ENCODE assay signal across 9 cellular contexts in the genomic region with DNA sequence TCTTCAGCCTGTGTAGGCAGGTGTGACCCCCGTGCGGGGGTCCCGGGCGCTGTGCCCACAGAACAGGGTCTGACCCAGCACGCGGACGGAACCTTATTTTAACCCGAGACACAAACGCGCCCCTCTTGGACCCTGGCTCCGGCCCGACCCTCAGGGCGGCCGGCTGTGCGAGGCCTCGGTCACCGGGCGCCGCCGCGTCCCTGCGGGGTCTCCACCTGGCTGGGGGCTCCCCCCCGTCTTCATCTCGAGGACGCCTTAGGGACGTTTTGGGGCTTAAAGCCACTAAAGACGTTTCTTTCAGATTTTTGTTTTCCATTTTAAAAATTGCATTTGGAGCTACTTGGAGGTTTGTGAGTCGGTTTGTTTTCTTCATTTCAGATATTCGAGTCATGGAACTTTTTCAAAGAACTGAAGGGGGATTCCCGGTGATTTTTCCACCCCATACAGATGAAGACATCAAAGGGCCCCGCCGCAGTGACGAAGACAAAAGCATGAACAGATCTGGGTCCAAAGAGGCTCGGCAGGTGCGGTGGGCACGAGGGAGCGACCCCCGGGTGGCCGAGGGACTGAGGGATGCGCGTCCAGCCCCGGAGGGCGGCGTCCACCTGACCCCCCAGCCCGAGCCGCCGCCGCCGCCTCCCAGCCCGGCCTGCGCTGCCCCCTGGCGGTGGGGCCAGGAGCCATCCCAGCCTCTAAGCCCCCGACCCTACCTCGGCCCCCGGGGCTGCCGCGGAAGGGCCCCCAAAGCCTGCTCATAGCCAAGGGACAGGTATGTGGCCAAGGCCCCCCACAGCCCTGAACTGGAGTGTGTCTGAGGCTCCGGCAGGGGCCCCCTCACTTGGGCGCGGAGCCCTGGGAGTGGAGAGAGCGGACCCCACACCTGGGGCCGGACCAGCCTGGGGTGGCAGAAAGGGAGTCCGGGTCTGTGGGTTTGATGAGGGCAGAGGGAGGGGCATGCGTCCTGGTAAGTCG. TPM values are rescaled to one million over a fixed set of nuclear protein-coding genes. Genes with fewer than 3 reads are reported as not detected.
A peak's percentile ranks its signal among the peaks of the same experiment; 100 is the strongest.
DNase-seq lines count a peak whose midpoint lies in the region; ATAC-seq and TF ChIP-seq lines count a peak whose summit lies in the region.
"Had no signal": no experiment of that assay in that cellular context is flagged by ENCODE, and none has a peak within 500 bp of the region (broad histone marks: within the 10 kb centered on the region; RNA-seq: fewer than 3 reads in every experiment).

No MANE protein-coding gene starts in this region.

- no peaks in the 10 kb centered on the region for H3K9me3 Mint-ChIP-seq in activated CD4-positive, alpha-beta T cell treated with anti-CD3 and anti-CD28 coated beads for 36 hours (ENCODE audit: low read depth)
- no peaks in the 10 kb centered on the region for H3K9me3 Mint-ChIP-seq in neural progenitor cell

- peak overlapping the region; percentile 60 for H3K4me2 ChIP-seq in neural progenitor cell

- H4K20me1 ChIP-seq in neural progenitor cell (ENCODE audit: low read depth): no peaks in the 10 kb centered on the region

- peak; percentile 24 for ATAC-seq in activated CD4-positive, alpha-beta T cell treated with anti-CD3 and anti-CD28 coated beads for 36 hours
- ATAC-seq in HG03159 (IDR thresholded peaks at IDR 0.05; ENCODE audit: unreplicated experiment): no peak
- no peak for ATAC-seq in GM18502 (IDR thresholded peaks at IDR 0.05; ENCODE audit: poor library complexity, unreplicated experiment)

- intact Hi-C loops in activated CD4-positive, alpha-beta T cell treated with anti-CD3 and anti-CD28 coated beads for 36 hours (cut with DNase I, micrococcal nuclease): loop anchor here (1.0 to 10.0 kb wide), 9 partner anchors 15 to 286 kb away; a partner anchor contains a TSS
- intact Hi-C loops in tibial artery (cut with DNase I; ENCODE audit: low total_unique reads): loop anchor here (2.0 kb wide), 1 partner anchor 114 kb away; no protein-coding TSS in a partner anchor

- CTCF ChIA-PET in HEK293T (lab: Yijun Ruan, JAX): no interaction called here
- CTCF ChIA-PET in activated CD4-positive, alpha-beta T cell treated with anti-CD3 and anti-CD28 coated beads for 36 hours (lab: Charles Lee): interaction anchor here (0.6 to 2.0 kb wide), 19 partner anchors 8 to 1956 kb away, joined by 3 to 23 read pairs (median 4); a partner anchor contains a TSS

- H3K4me3 Mint-ChIP-seq in activated CD4-positive, alpha-beta T cell treated with anti-CD3 and anti-CD28 coated beads for 36 hours: no peak overlapping the region
- H3K4me3 Mint-ChIP-seq in neural progenitor cell: no peak overlapping the region

- no peak overlapping the region for H3K27ac Mint-ChIP-seq in activated CD4-positive, alpha-beta T cell treated with anti-CD3 and anti-CD28 coated beads for 36 hours
- peak overlapping the region; percentile 81 for H3K27ac Mint-ChIP-seq in neural progenitor cell

- H3K9me3 ChIP-seq in neural progenitor cell (ENCODE audit: low read depth) (no peaks in the 10 kb centered on the region), tibial artery (no peaks in the 10 kb centered on the region)

- peaks cover 22% of the 10 kb centered on the region for H3K27me3 ChIP-seq in neural progenitor cell
- H3K27me3 ChIP-seq in tibial artery: peaks cover 0 to 64% of the 10 kb centered on the region in 2 donors

- H3F3A ChIP-seq in neural progenitor cell (ENCODE audit: low read depth): peaks cover 28% of the 10 kb centered on the region

- H3K36me3 Mint-ChIP-seq in activated CD4-positive, alpha-beta T cell treated with anti-CD3 and anti-CD28 coated beads for 36 hours (ENCODE audit: low read depth): peaks cover 40% of the 10 kb centered on the region
- no peaks in the 10 kb centered on the region for H3K36me3 Mint-ChIP-seq in neural progenitor cell

- TF ChIP-seq CTCF in 22Rv1 (IDR thresholded peaks at IDR 0.05) (peak; percentile 99), choroid plexus epithelial cell (conservative IDR thresholded peaks at IDR 0.05; ENCODE audit: low read depth, low read length) (peak; percentile 57), neural progenitor cell (IDR thresholded peaks at IDR 0.05) (peak; percentile 88), tibial artery (IDR thresholded peaks at IDR 0.05) (peak; percentile 91 to 93)

- no peaks in the 10 kb centered on the region for H3K36me3 ChIP-seq in neural progenitor cell
- H3K36me3 ChIP-seq in tibial artery: no peaks in the 10 kb centered on the region

- H3K4me1 Mint-ChIP-seq in activated CD4-positive, alpha-beta T cell treated with anti-CD3 and anti-CD28 coated beads for 36 hours: peaks cover 25% of the 10 kb centered on the region
- H3K4me1 Mint-ChIP-seq in neural progenitor cell: peaks cover 12% of the 10 kb centered on the region

- POLR2A ChIA-PET in HEK293T (lab: Yijun Ruan, JAX): no interaction called here
- POLR2A ChIA-PET in activated CD4-positive, alpha-beta T cell treated with anti-CD3 and anti-CD28 coated beads for 36 hours (lab: Charles Lee): interaction anchor here (0.8 to 3.2 kb wide), 7 partner anchors 9 to 223 kb away, joined by 3 to 62 read pairs (median 6); a partner anchor contains a TSS

- H2AFZ ChIP-seq in neural progenitor cell (replicated peaks): peak overlapping the region; percentile 26

- no peaks in the 10 kb centered on the region for H3K79me2 ChIP-seq in neural progenitor cell (ENCODE audit: low read depth)

- DNase-seq in HEK293T (ENCODE audit: extremely low spot score): peak; percentile 78
- peak; percentile 91 for DNase-seq in activated CD4-positive, alpha-beta T cell treated with anti-CD3 and anti-CD28 coated beads for 36 hours
- no peak for DNase-seq in choroid plexus epithelial cell (ENCODE audit: low read depth)
- DNase-seq in neural progenitor cell (ENCODE audit: low spot score): peak; percentile 63
- no peak for DNase-seq in tibial artery

- H3K27ac ChIP-seq in 22Rv1 (peak overlapping the region; percentile 30; the same call in 1 of the 2 replicates), neural progenitor cell (no peak overlapping the region), tibial artery (no peak overlapping the region)

- H3K9ac ChIP-seq in neural progenitor cell: no peak overlapping the region

- H3K27me3 Mint-ChIP-seq in activated CD4-positive, alpha-beta T cell treated with anti-CD3 and anti-CD28 coated beads for 36 hours: no peaks in the 10 kb centered on the region
- H3K27me3 Mint-ChIP-seq in neural progenitor cell (ENCODE audit: insufficient read depth, low read depth): peaks cover 8% of the 10 kb centered on the region

- H3K4me1 ChIP-seq in neural progenitor cell (peaks cover 12% of the 10 kb centered on the region), tibial artery (peaks cover 0 to 10% (median 5%) of the 10 kb centered on the region in 4 donors)

- peak overlapping the region; percentile 11 for H3K4me3 ChIP-seq in choroid plexus epithelial cell (ENCODE audit: low read depth, low read length)
- no peak overlapping the region for H3K4me3 ChIP-seq in neural progenitor cell
- H3K4me3 ChIP-seq in tibial artery: no peak overlapping the region

TF ChIP-seq in HEK293T, 16 proteins besides CTCF, POLR2A, EP300 and RAD21:
- TF ChIP-seq FOXM1 (IDR thresholded peaks at IDR 0.05; ENCODE audit: borderline replicate concordance) (0 out of 2 replicates have a peak, but pooled peaks have one; percentile 15), ZNF384 (IDR thresholded peaks at IDR 0.05) (no peak), SP1 (IDR thresholded peaks at IDR 0.05) (no peak), BHLHE40 (IDR thresholded peaks at IDR 0.05; ENCODE audit: borderline replicate concordance) (no peak), FOXK2 (IDR thresholded peaks at IDR 0.05) (no peak), ARNT (IDR thresholded peaks at IDR 0.05) (no peak), HDGF (IDR thresholded peaks at IDR 0.05; ENCODE audit: borderline replicate concordance) (no peak), ELF4 (IDR thresholded peaks at IDR 0.05) (no peak), LEF1 (IDR thresholded peaks at IDR 0.05; ENCODE audit: borderline replicate concordance) (peak; percentile 79), FOXA1 (IDR thresholded peaks at IDR 0.05) (no peak)
- TF ChIP-seq, protein P1, sequence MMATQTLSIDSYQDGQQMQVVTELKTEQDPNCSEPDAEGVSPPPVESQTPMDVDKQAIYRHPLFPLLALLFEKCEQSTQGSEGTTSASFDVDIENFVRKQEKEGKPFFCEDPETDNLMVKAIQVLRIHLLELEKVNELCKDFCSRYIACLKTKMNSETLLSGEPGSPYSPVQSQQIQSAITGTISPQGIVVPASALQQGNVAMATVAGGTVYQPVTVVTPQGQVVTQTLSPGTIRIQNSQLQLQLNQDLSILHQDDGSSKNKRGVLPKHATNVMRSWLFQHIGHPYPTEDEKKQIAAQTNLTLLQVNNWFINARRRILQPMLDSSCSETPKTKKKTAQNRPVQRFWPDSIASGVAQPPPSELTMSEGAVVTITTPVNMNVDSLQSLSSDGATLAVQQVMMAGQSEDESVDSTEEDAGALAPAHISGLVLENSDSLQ (IDR thresholded peaks at IDR 0.05): no peak

RNA-seq across cellular contexts. Expression of a gene that starts 3.8 kb away (rescaled TPM):
- total RNA-seq in activated CD4-positive, alpha-beta T cell treated with anti-CD3 and anti-CD28 coated beads for 36 hours: 100 to 1,000 TPM; 614 to 725 TPM
- total RNA-seq in neural progenitor cell (ENCODE audit: low replicate concordance): 0.62 TPM in 1 of 2 replicates, not detected in the other
- total RNA-seq: glomerular endothelial cell had no signal

RNA-seq across cellular contexts. Expression of a gene that starts 12.3 kb away (rescaled TPM):
- 10 to 100 TPM in 1 of 2 experiments, 1 to 10 TPM in 1; 9.0 to 10.9 TPM for total RNA-seq in activated CD4-positive, alpha-beta T cell treated with anti-CD3 and anti-CD28 coated beads for 36 hours
- 0.12 TPM in 1 of 2 replicates, not detected in the other for total RNA-seq in neural progenitor cell (ENCODE audit: low replicate concordance)

RNA-seq across cellular contexts. Expression of a gene that starts 37.8 kb away (rescaled TPM):
- total RNA-seq in activated CD4-positive, alpha-beta T cell treated with anti-CD3 and anti-CD28 coated beads for 36 hours: not detected
- 0.19 TPM in 1 of 2 replicates, not detected in the other for total RNA-seq in neural progenitor cell (ENCODE audit: low replicate concordance)
- total RNA-seq: glomerular endothelial cell had no signal

RNA-seq across cellular contexts. Expression of a gene that starts 47.7 kb away (rescaled TPM):
- total RNA-seq in activated CD4-positive, alpha-beta T cell treated with anti-CD3 and anti-CD28 coated beads for 36 hours: 100 to 1,000 TPM; 118 to 182 TPM
- total RNA-seq in neural progenitor cell (ENCODE audit: low replicate concordance): 41.5 and 60.7 TPM in 2 replicates

RNA-seq across cellular contexts. Expression of a gene that starts 50.3 kb away (rescaled TPM):
- not detected for total RNA-seq in activated CD4-positive, alpha-beta T cell treated with anti-CD3 and anti-CD28 coated beads for 36 hours
- total RNA-seq in neural progenitor cell (ENCODE audit: low replicate concordance): 0.46 TPM in 1 of 2 replicates, not detected in the other
- total RNA-seq: glomerular endothelial cell had no signal

Comparison
In these comparisons a context has a peak if more than half of its experiments do, and no peak if none do; other contexts are left out.
1. DNase-seq: peak in HEK293T (single experiment), activated CD4-positive, alpha-beta T cell treated with anti-CD3 and anti-CD28 coated beads for 36 hours (single experiment) and neural progenitor cell (single experiment); none in choroid plexus epithelial cell (single experiment) and tibial artery (0 of 2).
2. RNA of a gene that starts 3.8 kb away (total RNA-seq): 614 to 725 TPM in activated CD4-positive, alpha-beta T cell treated with anti-CD3 and anti-CD28 coated beads for 36 hours; 0.62 TPM in neural progenitor cell; every median in the first group is over 100 times any median in the second.
3. Peak in every context shown above with its lines, with median percentiles within 50 percentile points of each other: CTCF ChIP-seq.